In the genomic region with DNA sequence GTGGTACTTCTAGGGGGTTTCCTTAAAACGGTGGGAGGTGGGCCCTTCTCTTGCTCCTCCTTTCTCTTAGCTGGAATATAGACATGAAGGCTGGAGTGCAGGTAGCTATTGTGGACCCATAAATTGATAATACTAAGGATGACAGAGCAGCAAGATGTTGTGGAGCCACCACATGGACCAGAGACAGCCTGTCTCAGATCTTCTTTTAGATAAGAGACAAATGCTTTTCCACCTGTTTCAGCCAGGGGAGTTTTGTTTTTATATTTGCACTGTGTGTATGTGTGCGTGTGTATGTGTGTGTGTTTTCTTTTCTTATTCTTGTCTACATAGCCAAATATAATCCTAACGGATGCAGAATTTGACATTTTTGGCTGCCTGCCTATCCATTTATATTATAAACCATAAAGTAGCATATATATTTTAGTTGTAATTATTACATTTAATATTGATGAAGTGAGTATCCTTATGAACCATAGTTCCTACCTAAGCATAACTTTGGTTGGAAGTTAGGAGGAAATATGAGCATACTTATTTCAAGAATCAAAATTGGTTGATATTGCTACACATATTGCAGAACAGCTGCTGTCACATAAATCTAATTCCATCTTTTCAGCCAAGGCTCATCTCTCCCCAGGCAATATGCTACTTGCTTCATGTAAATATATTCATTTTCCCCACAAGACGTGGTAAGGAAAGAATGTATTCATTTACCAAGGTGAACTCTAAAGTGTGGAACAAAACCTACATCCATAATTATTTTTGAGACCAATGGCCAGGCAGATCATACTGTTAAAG, we compare ENCODE assay signal across 15 cellular contexts.
"Had no signal": no experiment of that assay in that cellular context is flagged by ENCODE, and none has a peak within 500 bp of the region (broad histone marks: within the 10 kb centered on the region; RNA-seq: fewer than 3 reads in every experiment).

No MANE protein-coding gene starts in this region.

- H3K27me3 ChIP-seq: body of pancreas, ovary, right lobe of liver, stomach had no signal

- H3K36me3 ChIP-seq: ovary, right lobe of liver, stomach had no signal

- ATAC-seq: activated CD8-positive, alpha-beta T cell treated with anti-CD3 and anti-CD28 coated beads for 36 hours; body of pancreas; naive thymus-derived CD8-positive, alpha-beta T cell; right lobe of liver; stimulated activated effector memory CD8-positive, alpha-beta T cell treated with anti-CD3 and anti-CD28 coated beads, Interleukin-12 subunit alpha, Interleukin-12 subunit beta, amount 100 ng/mL, for 72 hours had no signal

- H3K9me3 ChIP-seq: body of pancreas, ovary, right lobe of liver, stomach had no signal

- DNase-seq: activated CD4-positive, alpha-beta T cell treated with anti-CD3 and anti-CD28 coated beads, Interleukin-2, amount 10 ng/mL, durations not matched to agents 24 days and 14 days; activated CD8-positive, alpha-beta T cell treated with anti-CD3 and anti-CD28 coated beads for 36 hours; activated naive CD4-positive, alpha-beta T cell treated with Interleukin-2 at 50 U/mL for 16 hours; activated T-cell treated with anti-CD3 and anti-CD28 coated beads, Interleukin-2, amount 50 U/mL, for 24 hours; body of pancreas; foreskin fibroblast; naive thymus-derived CD8-positive, alpha-beta T cell; ovary; right lobe of liver; stimulated activated CD4-positive, alpha-beta T cell treated with anti-CD3 and anti-CD28 coated beads, Interleukin-4, amount 100 ng/mL, for 24 hours; stomach; T1000 had no signal

- H3K27ac ChIP-seq: body of pancreas, epithelial cell of prostate, ovary, right lobe of liver, stomach had no signal

- H3K4me3 ChIP-seq: body of pancreas, ovary, right lobe of liver, smooth muscle cell, stomach had no signal

- H3K4me1 ChIP-seq: body of pancreas, right lobe of liver had no signal
